ENCODE assay signal across 19 cellular contexts in the genomic region with DNA sequence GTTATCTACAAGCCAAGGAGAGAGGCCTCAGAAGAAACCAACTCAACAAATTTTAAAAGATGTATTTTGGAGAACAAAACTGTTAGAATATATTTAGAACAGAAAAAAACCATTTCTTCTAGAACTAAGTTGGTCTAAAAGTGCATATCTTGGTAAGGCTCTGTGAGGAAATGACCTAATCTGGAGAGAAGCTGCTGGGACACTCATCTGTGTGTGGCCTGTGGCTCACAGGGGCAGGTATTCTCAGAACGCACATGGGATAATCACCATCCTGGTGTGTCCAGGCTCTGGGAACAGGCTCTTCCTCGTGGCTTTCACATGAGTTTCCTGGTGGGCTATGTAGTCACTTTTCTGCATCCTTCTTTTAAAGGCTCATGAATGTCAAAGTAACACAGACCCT. TPM values are rescaled to one million over a fixed set of nuclear protein-coding genes. Genes with fewer than 3 reads are reported as not detected.
DNase-seq lines count a peak whose midpoint lies in the region; ATAC-seq lines count a peak whose summit lies in the region.
"Had no signal": no experiment of that assay in that cellular context is flagged by ENCODE, and none has a peak within 500 bp of the region (broad histone marks: within the 10 kb centered on the region; RNA-seq: fewer than 3 reads in every experiment).

No MANE protein-coding gene starts in this region.

- H3K4me3 Mint-ChIP-seq in CD4-positive, alpha-beta memory T cell, result peak overlapping the region in 4 of 8 donors; percentile 17 to 92 (median 88)
- peak overlapping the region; percentile 89 for H3K4me3 Mint-ChIP-seq in central memory CD8-positive, alpha-beta T cell

- H3K4me3 ChIP-seq in BLaER1, result no peak overlapping the region
- H3K4me3 ChIP-seq in CD4-positive, alpha-beta memory T cell (ENCODE audit: low read length in 2 of 2), result no peak overlapping the region
- H3K4me3 ChIP-seq: lower lobe of right lung, ovary, SK-N-MC, thyroid gland had no signal

- H3K27me3 Mint-ChIP-seq in CD4-positive, alpha-beta memory T cell, result no peaks in the 10 kb centered on the region
- H3K27me3 Mint-ChIP-seq in central memory CD8-positive, alpha-beta T cell, result no peaks in the 10 kb centered on the region

- intact Hi-C loops in CD4-positive, alpha-beta memory T cell (cut with micrococcal nuclease), result loop anchor here (5.0 to 10.0 kb wide), 2 partner anchors 44 to 76 kb away; no protein-coding TSS in a partner anchor

- H4K20me1 ChIP-seq in BLaER1, result no peaks in the 10 kb centered on the region

- H3K4me2 ChIP-seq in BLaER1, result peak overlapping the region; percentile 68
- H3K4me2 ChIP-seq: KMS-11 had no signal

- no peaks in the 10 kb centered on the region for H3K36me3 ChIP-seq in BLaER1
- H3K36me3 ChIP-seq in CD4-positive, alpha-beta memory T cell (ENCODE audit: insufficient read depth, low read length), result no peaks in the 10 kb centered on the region
- H3K36me3 ChIP-seq: lower lobe of right lung, ovary, thyroid gland had no signal

- POLR2A ChIA-PET in CD4-positive, alpha-beta memory T cell (lab: Charles Lee; ENCODE audit: partially characterized antibody), result interaction anchor here (1.9 to 8.1 kb wide), 3 partner anchors 11 to 86 kb away, joined by 4 to 117 read pairs (median 71); no protein-coding TSS in a partner anchor

- CTCF ChIA-PET in CD4-positive, alpha-beta memory T cell (lab: Charles Lee; ENCODE audit: partially characterized antibody), result interaction anchor here (1.3 to 7.1 kb wide), 3 partner anchors 22 to 105 kb away, joined by 3 to 83 read pairs (median 3); no protein-coding TSS in a partner anchor

- no peak for DNase-seq in CD4-positive, alpha-beta memory T cell
- DNase-seq in RKO (ENCODE audit: low spot score) (peak; percentile 27), NCI-H1694 treated with DMSO at 0.1 percent for 48 hours (lab: John Stamatoyannopoulos, UW) (no peak)
- no peak for DNase-seq in central memory CD8-positive, alpha-beta T cell (ENCODE audit: low spot score in 2 of 2)
- DNase-seq: activated CD4-positive, alpha-beta T cell treated with anti-CD3 and anti-CD28 coated beads, Interleukin-2, amount 50 U/mL, for 4 hours; lower lobe of right lung; NCI-H1105; NCI-H526 treated with DMSO at 0.1 percent for 48 hours; ovary; thyroid gland had no signal

- H3K4me1 ChIP-seq in BLaER1, result peaks cover 55% of the 10 kb centered on the region
- H3K4me1 ChIP-seq in CD4-positive, alpha-beta memory T cell (ENCODE audit: insufficient read depth, low read length), result peaks cover 70% of the 10 kb centered on the region
- H3K4me1 ChIP-seq: lower lobe of right lung, thyroid gland had no signal

- H3K9me3 Mint-ChIP-seq in CD4-positive, alpha-beta memory T cell, result no peaks in the 10 kb centered on the region
- H3K9me3 Mint-ChIP-seq in central memory CD8-positive, alpha-beta T cell, result no peaks in the 10 kb centered on the region

- H3K27ac ChIP-seq in BLaER1, result no peak overlapping the region
- H3K27ac ChIP-seq in CD4-positive, alpha-beta memory T cell (ENCODE audit: low read depth, low read length), result no peak overlapping the region
- H3K27ac ChIP-seq: KMS-11, lower lobe of right lung, ovary, SK-N-MC, thyroid gland had no signal

- H3K27ac Mint-ChIP-seq in CD4-positive, alpha-beta memory T cell, result peak overlapping the region; percentile 85 to 95 (median 93)
- peak overlapping the region; percentile 90 for H3K27ac Mint-ChIP-seq in central memory CD8-positive, alpha-beta T cell (ENCODE audit: low read depth)

- no peaks in the 10 kb centered on the region for H3K36me3 Mint-ChIP-seq in CD4-positive, alpha-beta memory T cell
- no peaks in the 10 kb centered on the region for H3K36me3 Mint-ChIP-seq in central memory CD8-positive, alpha-beta T cell (ENCODE audit: insufficient read depth)

- ATAC-seq in central memory CD8-positive, alpha-beta T cell (replicated peaks; ENCODE audit: extremely low read depth, poor library complexity, severe bottlenecking), result no peak
- no peak for ATAC-seq in HG03139 (IDR thresholded peaks at IDR 0.05; ENCODE audit: unreplicated experiment)
- ATAC-seq in GM18520 (IDR thresholded peaks at IDR 0.05; ENCODE audit: unreplicated experiment), result no peak
- ATAC-seq: esophagus mucosa, HCT116, Panc1 had no signal

- H3K9ac ChIP-seq in BLaER1, result no peak overlapping the region
- H3K9ac ChIP-seq: KMS-11 had no signal

- H3K27me3 ChIP-seq in BLaER1, result no peaks in the 10 kb centered on the region
- no peaks in the 10 kb centered on the region for H3K27me3 ChIP-seq in CD4-positive, alpha-beta memory T cell (ENCODE audit: insufficient read depth, low read length)
- H3K27me3 ChIP-seq: ovary, thyroid gland had no signal

- no peaks in the 10 kb centered on the region for H3K9me3 ChIP-seq in BLaER1
- H3K9me3 ChIP-seq in CD4-positive, alpha-beta memory T cell (ENCODE audit: control insufficient read depth in 1 of 2, low read length in 2 of 2), result no peaks in the 10 kb centered on the region
- H3K9me3 ChIP-seq: lower lobe of right lung, ovary, thyroid gland had no signal

- H3K4me1 Mint-ChIP-seq in CD4-positive, alpha-beta memory T cell, result peaks cover 25 to 72% (median 55%) of the 10 kb centered on the region in 4 donors
- H3K4me1 Mint-ChIP-seq in central memory CD8-positive, alpha-beta T cell, result peaks cover 52% of the 10 kb centered on the region

RNA-seq across cellular contexts. Expression of gene PRSS1, which starts 38.1 kb away (rescaled TPM):
- under 1 TPM in 1 of 2 experiments, not detected in 1; 0.44 TPM for total RNA-seq in CD4-positive, alpha-beta memory T cell
- polyA plus RNA-seq in CD4-positive, alpha-beta memory T cell, result not detected
- total RNA-seq: esophagus mucosa, lower lobe of right lung, skeletal muscle tissue had no signal

RNA-seq across cellular contexts. Expression of gene PRSS2, which starts 59.6 kb away (rescaled TPM):
- not detected for total RNA-seq in CD4-positive, alpha-beta memory T cell
- not detected for polyA plus RNA-seq in CD4-positive, alpha-beta memory T cell
- total RNA-seq: esophagus mucosa, lower lobe of right lung, skeletal muscle tissue, thyroid gland had no signal
